Comparison of ENCODE assay signal across 8 cellular contexts in genomic region chr17:43211480-43212402, GRCh38. TPM values are rescaled to one million over a fixed set of nuclear protein-coding genes. Genes with fewer than 3 reads are reported as not detected.
DNase-seq lines count a peak whose midpoint lies in the region; ATAC-seq and TF ChIP-seq lines count a peak whose summit lies in the region.

TSS of gene TMEM106A (plus strand) at chr17:43211875. CDS start at chr17:43213042, 1,167 bp downstream.

- TF ChIP-seq EP300 in esophagus muscularis mucosa (IDR thresholded peaks at IDR 0.05): no peak

- H3K27me3 ChIP-seq in esophagus muscularis mucosa: no peaks in the 10 kb centered on the region

- H3K4me3 ChIP-seq in esophagus muscularis mucosa: peak within 1 kb of the TSS; percentile 59 to 74 (median 65)

- intact Hi-C loops in esophagus muscularis mucosa (cut with DNase I): loop anchor here (5.0 kb wide), 1 partner anchor 126 kb away; no protein-coding TSS in a partner anchor

- 5% methylated on average over 49 of the region's 54 CpGs for whole genome bisulfite sequencing in esophagus muscularis mucosa

- no peaks in the 10 kb centered on the region for H3K9me3 ChIP-seq in esophagus muscularis mucosa

- DNase-seq in NCI-H82 treated with DMSO at 0.1 percent for 48 hours (lab: John Stamatoyannopoulos, UW; ENCODE audit: unreplicated experiment) (peak; percentile 39), esophagus muscularis mucosa (ENCODE audit: extremely low spot score) (peak; percentile 96), myocyte (ENCODE audit: low read depth) (peak; percentile 81), SHP77 treated with DMSO at 0.1 percent for 48 hours (lab: John Stamatoyannopoulos, UW) (no peak)
- peak; percentile 77 for DNase-seq in activated T-cell treated with anti-CD3 and anti-CD28 coated beads, Interleukin-2, amount 50 U/mL, for 1 hour
- peak; percentile 59 to 60 for DNase-seq in stimulated activated CD8-positive, alpha-beta memory T cell treated with anti-CD3 and anti-CD28 coated beads, Interleukin-7, amount 100 ng/mL, for 48 hours (ENCODE audit: extremely low read depth in 1 of 2, low read depth in 1 of 2)

- peak within 1 kb of the TSS; percentile 79 to 84 (median 80) for H3K27ac ChIP-seq in esophagus muscularis mucosa (replicated peaks in 1 of 4)

- TF ChIP-seq POLR2A in GM15510 (IDR thresholded peaks at IDR 0.05; ENCODE audit: borderline replicate concordance, extremely low read depth, insufficient read length) (peak; percentile 87), esophagus muscularis mucosa (IDR thresholded peaks at IDR 0.05; ENCODE audit: low read depth) (no peak)

- peaks cover 2 to 66% (median 48%) of the 10 kb centered on the region in 4 donors for H3K36me3 ChIP-seq in esophagus muscularis mucosa

- peaks cover 12 to 28% (median 26%) of the 10 kb centered on the region in 4 donors for H3K4me1 ChIP-seq in esophagus muscularis mucosa

- peak; percentile 72 for ATAC-seq in HG02852 (IDR thresholded peaks at IDR 0.05; ENCODE audit: unreplicated experiment)

- peak in 2 of 3 experiments; percentile 34 to 39 for TF ChIP-seq CTCF in esophagus muscularis mucosa (IDR thresholded peaks at IDR 0.05)

RNA-seq across cellular contexts. Expression of gene TMEM106A, which starts in this region (rescaled TPM):
- 1 to 10 TPM; 3.3 to 6.2 (median 3.7) TPM for total RNA-seq in esophagus muscularis mucosa
- 2.2 and 2.9 TPM in 2 replicates for total RNA-seq in myocyte
- polyA plus RNA-seq in myocyte (2012): 5.4 TPM
